ENCODE assay signal across 25 cellular contexts in the genomic region with DNA sequence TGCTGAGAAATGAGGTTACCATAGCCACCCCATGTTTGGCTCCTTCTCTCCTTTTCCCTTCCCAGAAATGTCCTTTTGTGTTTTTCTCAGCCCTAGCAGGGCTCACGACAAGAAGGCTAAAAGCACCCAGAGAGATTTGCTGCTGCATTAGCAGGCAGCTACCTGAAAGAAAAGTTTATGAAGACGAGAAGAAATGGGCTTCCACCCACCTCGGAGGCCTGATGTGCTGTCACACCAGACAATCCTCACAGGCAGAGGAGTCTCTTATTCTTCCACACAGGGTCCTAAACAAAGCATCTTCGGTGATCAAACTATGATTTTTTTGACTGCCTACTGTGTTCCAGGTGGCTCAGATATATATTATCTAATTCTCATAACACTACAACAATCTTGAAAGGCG.
"Had no signal": no experiment of that assay in that cellular context is flagged by ENCODE, and none has a peak within 500 bp of the region (broad histone marks: within the 10 kb centered on the region; RNA-seq: fewer than 3 reads in every experiment).

No MANE protein-coding gene starts in this region.

- ATAC-seq: esophagus mucosa; gastrocnemius medialis; heart right ventricle; left lung; left ventricle myocardium superior; lower lobe of right lung; mucosa of descending colon; naive thymus-derived CD8-positive, alpha-beta T cell had no signal

- H3K9me3 Mint-ChIP-seq: dendritic cell treated with granulocyte-macrophage colony-stimulating factor and Interleukin-4, amounts not matched to agents 40 ng/mL and 50 ng/mL, for 4 days; effector memory CD8-positive, alpha-beta T cell; endodermal cell; immature natural killer cell; memory B cell had no signal

- H3K27ac Mint-ChIP-seq: dendritic cell treated with granulocyte-macrophage colony-stimulating factor and Interleukin-4, amounts not matched to agents 40 ng/mL and 50 ng/mL, for 4 days; endodermal cell; memory B cell had no signal

- H3K27me3 Mint-ChIP-seq: dendritic cell treated with granulocyte-macrophage colony-stimulating factor and Interleukin-4, amounts not matched to agents 40 ng/mL and 50 ng/mL, for 4 days had no signal

- DNase-seq: colonic mucosa; cortex of kidney; effector CD8-positive, alpha-beta T cell; effector memory CD8-positive, alpha-beta T cell; endodermal cell; erythroblast; esophagus squamous epithelium; foreskin fibroblast; foreskin melanocyte; gastrocnemius medialis; glutamatergic neuron; heart right ventricle; hippocampal formation; immature natural killer cell; left cardiac atrium; left lung; left ventricle myocardium superior; lower lobe of right lung; mesendoderm; mucosa of descending colon; naive B cell; naive thymus-derived CD8-positive, alpha-beta T cell had no signal

- H3K4me3 Mint-ChIP-seq: dendritic cell treated with granulocyte-macrophage colony-stimulating factor and Interleukin-4, amounts not matched to agents 40 ng/mL and 50 ng/mL, for 4 days; effector memory CD8-positive, alpha-beta T cell; endodermal cell; immature natural killer cell; memory B cell; naive B cell; naive thymus-derived CD8-positive, alpha-beta T cell had no signal

- H3K36me3 Mint-ChIP-seq: immature natural killer cell; memory B cell; naive B cell; naive thymus-derived CD8-positive, alpha-beta T cell had no signal

- H3K4me1 Mint-ChIP-seq: memory B cell, naive B cell had no signal
